ENCODE assay signal across 8 cellular contexts in the genomic region with DNA sequence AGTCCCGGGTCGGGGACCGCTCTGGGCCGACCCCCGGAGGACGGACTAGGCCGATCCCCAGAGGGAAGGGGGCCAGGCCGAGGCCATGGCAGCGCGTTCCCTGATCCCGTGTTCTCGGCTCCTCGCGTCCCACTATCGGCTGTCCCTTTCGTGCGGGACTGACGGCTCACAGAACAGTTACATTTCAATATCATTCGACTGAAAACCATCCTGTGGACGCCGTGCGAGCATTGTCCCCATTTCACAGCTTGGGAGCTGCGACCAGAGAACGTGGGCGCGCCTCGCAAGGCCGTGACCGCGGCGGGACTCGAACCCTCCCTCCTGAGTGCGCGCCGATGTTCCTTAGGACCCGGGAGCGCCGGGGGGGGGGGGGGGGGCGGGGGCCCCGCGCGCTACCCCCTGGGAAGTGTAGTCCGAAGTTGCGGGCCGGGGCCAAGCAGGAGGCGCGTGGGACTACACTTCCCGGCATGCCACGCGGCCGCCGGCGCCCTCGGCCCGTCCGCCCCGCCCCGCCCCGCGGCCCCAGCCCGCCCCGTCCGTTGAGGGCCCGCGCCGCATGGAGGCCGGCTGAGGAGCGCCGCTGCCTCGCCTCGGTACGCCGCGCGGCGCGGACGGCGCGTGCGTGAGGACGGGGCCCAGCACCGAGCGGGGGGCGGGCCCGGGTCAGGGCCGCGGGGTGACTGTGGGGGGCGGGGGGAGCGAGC.
DNase-seq lines count a peak whose midpoint lies in the region; ATAC-seq lines count a peak whose summit lies in the region.

A gene with protein sequence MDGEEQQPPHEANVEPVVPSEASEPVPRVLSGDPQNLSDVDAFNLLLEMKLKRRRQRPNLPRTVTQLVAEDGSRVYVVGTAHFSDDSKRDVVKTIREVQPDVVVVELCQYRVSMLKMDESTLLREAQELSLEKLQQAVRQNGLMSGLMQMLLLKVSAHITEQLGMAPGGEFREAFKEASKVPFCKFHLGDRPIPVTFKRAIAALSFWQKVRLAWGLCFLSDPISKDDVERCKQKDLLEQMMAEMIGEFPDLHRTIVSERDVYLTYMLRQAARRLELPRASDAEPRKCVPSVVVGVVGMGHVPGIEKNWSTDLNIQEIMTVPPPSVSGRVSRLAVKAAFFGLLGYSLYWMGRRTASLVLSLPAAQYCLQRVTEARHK (plus strand): TSS at position 530 of the 704 bp plus-strand sequence. CDS start 7,148 bp downstream, outside the sequence.

- no peaks in the 10 kb centered on the region for H3K36me3 ChIP-seq in effector memory CD4-positive, alpha-beta T cell (ENCODE audit: control insufficient read depth, insufficient read depth, low read length)

- H3K27ac ChIP-seq in effector memory CD4-positive, alpha-beta T cell (ENCODE audit: insufficient read depth, low read length, poor library complexity, severe bottlenecking): peak within 1 kb of the TSS; percentile 70

- ATAC-seq in HG03139 (IDR thresholded peaks at IDR 0.05; ENCODE audit: unreplicated experiment) (peak; percentile 28), GM19463 (IDR thresholded peaks at IDR 0.05; ENCODE audit: unreplicated experiment) (no peak)

- H3K4me3 ChIP-seq in GM08714 (ENCODE audit: low read length): peak within 1 kb of the TSS; percentile 77
- peak within 1 kb of the TSS; percentile 69 for H3K4me3 ChIP-seq in effector memory CD4-positive, alpha-beta T cell (ENCODE audit: insufficient read depth, low read depth, low read length, poor library complexity, severe bottlenecking)

- no peaks in the 10 kb centered on the region for H3K27me3 ChIP-seq in effector memory CD4-positive, alpha-beta T cell (replicated peaks; ENCODE audit: control insufficient read depth, insufficient read depth, low read length, poor library complexity, severe bottlenecking)

- no peaks in the 10 kb centered on the region for H3K9me3 ChIP-seq in effector memory CD4-positive, alpha-beta T cell (ENCODE audit: control insufficient read depth, low read length)

- peaks cover 37% of the 10 kb centered on the region for H3K4me1 ChIP-seq in effector memory CD4-positive, alpha-beta T cell (ENCODE audit: control insufficient read depth, insufficient read depth, low read length, poor library complexity, severe bottlenecking)

- peak; percentile 78 to 96 for DNase-seq in NOMO-1 (lab: John Stamatoyannopoulos, UW; ENCODE audit: unreplicated experiment in 2 of 2)
- DNase-seq in activated CD8-positive, alpha-beta memory T cell treated with anti-CD3 and anti-CD28 coated beads for 4 hours (ENCODE audit: low read depth in 2 of 2): peak; percentile 67 to 79
- DNase-seq in effector memory CD4-positive, alpha-beta T cell: peak; percentile 81 to 83 (median 81)
- DNase-seq in medulla oblongata (ENCODE audit: extremely low spot score): peak; percentile 86
- peak; percentile 76 to 88 (median 81) for DNase-seq in stimulated activated CD4-positive, alpha-beta T cell treated with anti-CD3 and anti-CD28 coated beads, TNF-alpha, amount 100 ng/mL, for 24 hours (ENCODE audit: low read depth in 3 of 3)
